In genomic region chr4:87424032-87424543, GRCh38 we compare ENCODE assay signal across 8 cellular contexts. TPM values are rescaled to one million over a fixed set of nuclear protein-coding genes. Genes with fewer than 3 reads are reported as not detected.
DNase-seq lines count a peak whose midpoint lies in the region; ATAC-seq and TF ChIP-seq lines count a peak whose summit lies in the region.
"Not testable (repeated sequence)": the region's sequence is repeated elsewhere in the genome, so short reads cannot be mapped to it uniquely, and the experiment has no call there.

No MANE protein-coding gene starts in this region.

- DNase-seq in AG20443 (ENCODE audit: low spot score) (peak; percentile 12), cardiac fibroblast (ENCODE audit: low read depth in 2 of 2) (peak; percentile 10 to 30)
- not testable (repeated sequence) for DNase-seq in HCT116 (ENCODE audit: low read depth, low spot score); NT2/D1 (ENCODE audit: low read depth, low spot score); activated T-cell treated with anti-CD3 and anti-CD28 coated beads, Interleukin-2, amount 50 U/mL, for 24 hours; glutamatergic neuron

- H3K4me3 ChIP-seq in HCT116 (replicated peaks in 1 of 2; ENCODE audit: low read depth in 1 of 2, low read length in 2 of 2) (peak overlapping the region; percentile 82 to 84), NT2/D1 (ENCODE audit: insufficient read length, low read depth) (peak overlapping the region; percentile 29), cardiac fibroblast (replicated peaks in 1 of 2; ENCODE audit: low read depth in 2 of 2, low read length in 2 of 2) (peak overlapping the region in 1 of 2 donors; percentile 93), muscle layer of colon (ENCODE audit: low read depth in 1 of 2, low read length in 2 of 2) (peak overlapping the region in 1 of 2 donors; percentile 49), skeletal muscle satellite cell (ENCODE audit: low read length) (peak overlapping the region; percentile 91)

- H3K9me3 Mint-ChIP-seq in activated T-cell treated with anti-CD3 and anti-CD28 coated beads, Interleukin-2, amount 50 U/mL, for 24 hours; glutamatergic neuron (ENCODE audit: unreplicated experiment): not testable (repeated sequence)

- ATAC-seq in HCT116, result not testable (repeated sequence)

- H2AFZ ChIP-seq in HCT116 (ENCODE audit: low read depth, low read length, poor library complexity, severe bottlenecking), result not testable (repeated sequence)

- not testable (repeated sequence) for H3K9ac ChIP-seq in HCT116 (ENCODE audit: low read length)
- H3K9ac ChIP-seq in NT2/D1 (ENCODE audit: insufficient read length, low read depth), result peak overlapping the region; percentile 26
- H3K9ac ChIP-seq in muscle layer of colon (ENCODE audit: low read length), result peak overlapping the region; percentile 12
- H3K9ac ChIP-seq in skeletal muscle satellite cell (ENCODE audit: low read depth, low read length), result peak overlapping the region; percentile 92

- not testable (repeated sequence) for H3K9me2 ChIP-seq in HCT116 (ENCODE audit: insufficient read depth)

- not testable (repeated sequence) for TF ChIP-seq CTCF in HCT116 (IDR thresholded peaks at IDR 0.05 in 2 of 3, conservative IDR thresholded peaks at IDR 0.05 in 1 of 3; ENCODE audit: borderline replicate concordance in 1 of 3, insufficient read depth in 1 of 3, low read depth in 2 of 3, low read length in 2 of 3); cardiac fibroblast (IDR thresholded peaks at IDR 0.05; ENCODE audit: low read depth, low read length); glutamatergic neuron (IDR thresholded peaks at IDR 0.05; ENCODE audit: partially characterized antibody, unreplicated experiment)

- peaks cover 54% of the 10 kb centered on the region for H3K79me2 ChIP-seq in HCT116 (ENCODE audit: insufficient read depth, low read length)

- not testable (repeated sequence) for BruUV-seq in HCT116 (replicated peaks; lab: Mats Ljungman, UMichigan)

- H3K36me3 Mint-ChIP-seq in activated T-cell treated with anti-CD3 and anti-CD28 coated beads, Interleukin-2, amount 50 U/mL, for 24 hours (ENCODE audit: low read depth), result peaks cover 22% of the 10 kb centered on the region
- not testable (repeated sequence) for H3K36me3 Mint-ChIP-seq in glutamatergic neuron (ENCODE audit: unreplicated experiment)

- H3K27me3 Mint-ChIP-seq in activated T-cell treated with anti-CD3 and anti-CD28 coated beads, Interleukin-2, amount 50 U/mL, for 24 hours; glutamatergic neuron (ENCODE audit: unreplicated experiment): not testable (repeated sequence)

- H3K27ac ChIP-seq in HCT116 (ENCODE audit: low read depth, low read length); muscle layer of colon (ENCODE audit: low read depth, low read length): not testable (repeated sequence)

- not testable (repeated sequence) for H4K20me1 ChIP-seq in HCT116 (ENCODE audit: insufficient read depth)

- POLR2A ChIA-PET in HCT116 (lab: Charles Lee), result not testable (repeated sequence)

- H3K4me1 Mint-ChIP-seq in activated T-cell treated with anti-CD3 and anti-CD28 coated beads, Interleukin-2, amount 50 U/mL, for 24 hours (ENCODE audit: low read depth), result peaks cover 52% of the 10 kb centered on the region
- H3K4me1 Mint-ChIP-seq in glutamatergic neuron (ENCODE audit: low read depth, unreplicated experiment), result not testable (repeated sequence)

- RAD21 ChIA-PET in HCT116 (lab: Charles Lee; ENCODE audit: low non-redundant PET in 1 of 2, low total read pairs in 2 of 2, uncharacterized antibody in 2 of 2, unreplicated experiment in 2 of 2), result not testable (repeated sequence)

- peak overlapping the region; percentile 97 for H3K4me2 ChIP-seq in HCT116 (ENCODE audit: low read length)
- H3K4me2 ChIP-seq in skeletal muscle satellite cell (ENCODE audit: low read length), result peak overlapping the region; percentile 93

- not testable (repeated sequence) for TF ChIP-seq POLR2A in HCT116 (IDR thresholded peaks at IDR 0.05; ENCODE audit: borderline replicate concordance, extremely low read depth, insufficient read depth, insufficient read length)

- peak overlapping the region; percentile 99 for H3K4me3 Mint-ChIP-seq in activated T-cell treated with anti-CD3 and anti-CD28 coated beads, Interleukin-2, amount 50 U/mL, for 24 hours
- peak overlapping the region; percentile 87 for H3K4me3 Mint-ChIP-seq in glutamatergic neuron (ENCODE audit: unreplicated experiment)

- H3K9me3 ChIP-seq in HCT116 (ENCODE audit: control insufficient read depth in 1 of 2, insufficient read depth in 1 of 2, low read depth in 1 of 2, low read length in 2 of 2); NT2/D1 (ENCODE audit: insufficient read depth, low read length); muscle layer of colon (ENCODE audit: low read length); skeletal muscle satellite cell (replicated peaks; ENCODE audit: low read length): not testable (repeated sequence)

- intact Hi-C loops in HCT116 (cut with micrococcal nuclease), result not testable (repeated sequence)

- peak overlapping the region; percentile 69 for H3K27ac Mint-ChIP-seq in activated T-cell treated with anti-CD3 and anti-CD28 coated beads, Interleukin-2, amount 50 U/mL, for 24 hours
- H3K27ac Mint-ChIP-seq in glutamatergic neuron (ENCODE audit: unreplicated experiment), result not testable (repeated sequence)

- not testable (repeated sequence) for H3K27me3 ChIP-seq in HCT116 (ENCODE audit: insufficient read depth, low read length); NT2/D1 (ENCODE audit: insufficient read depth, insufficient read length); muscle layer of colon (ENCODE audit: control insufficient read depth in 1 of 2, insufficient read depth in 2 of 2, low read length in 2 of 2); skeletal muscle satellite cell (ENCODE audit: control insufficient read depth, insufficient read depth, low read length)

- not testable (repeated sequence) for H3K36me3 ChIP-seq in HCT116 (ENCODE audit: control insufficient read depth in 1 of 2, insufficient read depth in 2 of 2, low read length in 2 of 2); NT2/D1 (ENCODE audit: insufficient read depth, insufficient read length, low read length); muscle layer of colon (ENCODE audit: insufficient read depth, low read length); skeletal muscle satellite cell (ENCODE audit: insufficient read depth, low read length)

- peaks cover 8 to 23% of the 10 kb centered on the region in 2 experiments; a peak in 3 of 4 replicates for H3K4me1 ChIP-seq in HCT116 (ENCODE audit: control insufficient read depth in 1 of 2, insufficient read depth in 2 of 2, low read length in 2 of 2)
- H3K4me1 ChIP-seq in NT2/D1 (ENCODE audit: insufficient read depth, insufficient read length), result not testable (repeated sequence)
- H3K4me1 ChIP-seq in muscle layer of colon (ENCODE audit: insufficient read depth, low read length), result peaks cover 15% of the 10 kb centered on the region
- peaks cover 23% of the 10 kb centered on the region for H3K4me1 ChIP-seq in skeletal muscle satellite cell (ENCODE audit: control insufficient read depth, insufficient read depth, low read length)

- not testable (repeated sequence) for TF ChIP-seq RAD21 in HCT116 (IDR thresholded peaks at IDR 0.05; ENCODE audit: low read depth)

- CTCF ChIA-PET in HCT116 (lab: Charles Lee), result not testable (repeated sequence)

RNA-seq across cellular contexts. Expression of gene NUDT9, which starts 1.7 kb away (rescaled TPM):
- 13.5 TPM for total RNA-seq in HCT116 (2021; ENCODE audit: unreplicated experiment)
- 7.5 and 9.1 TPM in 2 replicates for polyA plus RNA-seq in HCT116 (2012)
- 11.9 TPM for total RNA-seq in glutamatergic neuron (ENCODE audit: unreplicated experiment)
- total RNA-seq in skeletal muscle satellite cell (2012; rRNA removed), result 7.0 and 7.9 TPM in 2 replicates

RNA-seq across cellular contexts. Expression of gene HSD17B11, which starts 33.1 kb away (rescaled TPM):
- 47.4 TPM for total RNA-seq in HCT116 (2021; ENCODE audit: unreplicated experiment)
- 25.5 and 34.5 TPM in 2 replicates for polyA plus RNA-seq in HCT116 (2012)
- 16.2 TPM for total RNA-seq in glutamatergic neuron (ENCODE audit: unreplicated experiment)
- total RNA-seq in skeletal muscle satellite cell (2012; rRNA removed), result 18.5 and 22.7 TPM in 2 replicates
